In the genomic region with DNA sequence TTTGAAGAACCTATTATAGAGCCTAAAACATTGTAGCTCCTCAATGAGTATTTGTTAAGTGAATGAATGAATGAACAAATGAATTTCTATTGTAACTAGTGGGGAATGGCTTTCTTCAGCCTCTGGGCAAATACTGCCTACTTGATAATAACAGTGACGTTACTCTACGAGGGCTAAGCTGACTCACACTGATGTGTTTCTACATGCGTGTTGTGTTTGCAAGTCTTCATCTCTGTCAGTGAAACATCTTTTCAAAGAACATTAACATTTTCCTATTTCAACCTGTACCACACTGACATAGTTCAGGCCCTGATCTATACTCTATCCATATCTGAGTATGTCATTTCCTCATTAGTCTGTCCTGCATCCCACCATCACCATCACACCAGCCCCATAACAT, we compare ENCODE assay signal across 17 cellular contexts.
DNase-seq lines count a peak whose midpoint lies in the region; ATAC-seq and TF ChIP-seq lines count a peak whose summit lies in the region.
"Had no signal": no experiment of that assay in that cellular context is flagged by ENCODE, and none has a peak within 500 bp of the region (broad histone marks: within the 10 kb centered on the region; RNA-seq: fewer than 3 reads in every experiment).

No MANE protein-coding gene starts in this region.

- H3K9me3 Mint-ChIP-seq in MCF 10A (ENCODE audit: unreplicated experiment), result no peaks in the 10 kb centered on the region
- H3K9me3 Mint-ChIP-seq in type B pancreatic cell, result peaks cover 5% of the 10 kb centered on the region

- peaks cover 17% of the 10 kb centered on the region for H3K4me1 Mint-ChIP-seq in MCF 10A (ENCODE audit: insufficient read depth, unreplicated experiment)
- no peaks in the 10 kb centered on the region for H3K4me1 Mint-ChIP-seq in type B pancreatic cell (ENCODE audit: unreplicated experiment)

- intact Hi-C loops in MCF 10A (cut with micrococcal nuclease) (loop anchor here (5.0 kb wide), 1 partner anchor 387 kb away; no protein-coding TSS in a partner anchor), breast epithelium (cut with DNase I; ENCODE audit: low total_unique reads) (no loop called here)

- H3K36me3 Mint-ChIP-seq in MCF 10A (ENCODE audit: insufficient read depth, unreplicated experiment) (no peaks in the 10 kb centered on the region), type B pancreatic cell (no peaks in the 10 kb centered on the region)

- no peak overlapping the region for H3K4me3 Mint-ChIP-seq in MCF 10A (ENCODE audit: unreplicated experiment)
- H3K4me3 Mint-ChIP-seq in type B pancreatic cell, result no peak overlapping the region
- H3K4me3 Mint-ChIP-seq: H9, HFFc6 had no signal

- no peak for TF ChIP-seq POLR2A in breast epithelium (IDR thresholded peaks at IDR 0.05)

- H3K36me3 ChIP-seq in breast epithelium, result no peaks in the 10 kb centered on the region

- TF ChIP-seq CTCF in MCF 10A (IDR thresholded peaks at IDR 0.05; ENCODE audit: unreplicated experiment), result no peak
- TF ChIP-seq CTCF in breast epithelium (IDR thresholded peaks at IDR 0.05), result no peak
- no peak for TF ChIP-seq CTCF in RWPE1 (conservative IDR thresholded peaks at IDR 0.05; ENCODE audit: low read depth)
- no peak for TF ChIP-seq CTCF in type B pancreatic cell (conservative IDR thresholded peaks at IDR 0.05)

- peak overlapping the region; percentile 44 for H3K27ac Mint-ChIP-seq in MCF 10A (ENCODE audit: low read depth, unreplicated experiment)
- no peak overlapping the region for H3K27ac Mint-ChIP-seq in type B pancreatic cell
- H3K27ac Mint-ChIP-seq: HFFc6 had no signal

- H3K4me3 ChIP-seq in breast epithelium, result no peak overlapping the region
- H3K4me3 ChIP-seq: K562, SK-N-MC had no signal

- no peak for ATAC-seq in GM19395 (IDR thresholded peaks at IDR 0.05; ENCODE audit: unreplicated experiment)
- ATAC-seq: HepG2, K562 had no signal

- no TSS peak for BruUV-seq in MCF 10A (replicated peaks; lab: Mats Ljungman, UMichigan)

- no peaks in the 10 kb centered on the region for H3K9me3 ChIP-seq in breast epithelium

- CTCF ChIA-PET in MCF 10A (lab: Yijun Ruan, JAX), result interaction anchor here (0.6 to 1.4 kb wide), 4 partner anchors 63 to 481 kb away, joined by 3 to 5 read pairs (median 4); a partner anchor contains a TSS
- CTCF ChIA-PET in RWPE1 (lab: Yijun Ruan, JAX), result no interaction called here

- no peaks in the 10 kb centered on the region for H3K4me1 ChIP-seq in breast epithelium

- POLR2A ChIA-PET in MCF 10A (lab: Yijun Ruan, JAX), result interaction anchor here (0.7 to 1.4 kb wide), 3 partner anchors 23 to 543 kb away, joined by 5 to 7 read pairs (median 6); no protein-coding TSS in a partner anchor
- POLR2A ChIA-PET in RWPE1 (lab: Yijun Ruan, JAX; ENCODE audit: low non-redundant PET), result no interaction called here

- no peaks in the 10 kb centered on the region for H3K27me3 ChIP-seq in breast epithelium

- H3K27me3 Mint-ChIP-seq in MCF 10A (ENCODE audit: insufficient read depth, unreplicated experiment) (no peaks in the 10 kb centered on the region), type B pancreatic cell (peaks cover 6% of the 10 kb centered on the region)

- peak; percentile 78 for DNase-seq in MCF 10A (ENCODE audit: unreplicated experiment)
- no peak for DNase-seq in breast epithelium (ENCODE audit: low spot score in 2 of 2)
- DNase-seq in RWPE1 (ENCODE audit: low spot score), result peak; percentile 67
- DNase-seq in epithelial cell of prostate (ENCODE audit: low read depth, low spot score), result peak; percentile 84
- DNase-seq in type B pancreatic cell (ENCODE audit: extremely low spot score, unreplicated experiment), result no peak
- no peak for DNase-seq in NCI-H2196 (lab: John Stamatoyannopoulos, UW; ENCODE audit: unreplicated experiment)
- DNase-seq: H9, HFFc6, NCI-H1048, NCI-H1930, NCI-H524 treated with DMSO at 0.1 percent for 48 hours, SW 1271 had no signal

- H3K27ac ChIP-seq in breast epithelium, result no peak overlapping the region
- H3K27ac ChIP-seq in RWPE1, result no peak overlapping the region
- peak overlapping the region; percentile 71 for H3K27ac ChIP-seq in epithelial cell of prostate
- H3K27ac ChIP-seq: C4-2B, SK-N-MC had no signal

Comparison
In these comparisons a context has a peak if more than half of its experiments do, and no peak if none do; other contexts are left out.
1. DNase-seq: peak in MCF 10A (single experiment), RWPE1 (single experiment) and epithelial cell of prostate (single experiment); none in breast epithelium (0 of 2), type B pancreatic cell (single experiment) and NCI-H2196 (single experiment).